In genomic region chr2:110770696-110771425, GRCh38 we compare ENCODE assay signal across 7 cellular contexts. TPM values are rescaled to one million over a fixed set of nuclear protein-coding genes. Genes with fewer than 3 reads are reported as not detected.
DNase-seq lines count a peak whose midpoint lies in the region; ATAC-seq and TF ChIP-seq lines count a peak whose summit lies in the region.

No MANE protein-coding gene starts in this region.

- peaks cover 9% of the 10 kb centered on the region; the same call in 1 of the 2 replicates for H3K79me2 ChIP-seq in PC-3 (ENCODE audit: low read length)

- no TSS peak for BruUV-seq in PC-3 (replicated peaks; lab: Mats Ljungman, UMichigan)

- TF ChIP-seq CTCF in PC-3 (conservative IDR thresholded peaks at IDR 0.05; ENCODE audit: low read depth, low read length) (no peak), gastroesophageal sphincter (IDR thresholded peaks at IDR 0.05) (no peak), thyroid gland (IDR thresholded peaks at IDR 0.05) (no peak), glutamatergic neuron (IDR thresholded peaks at IDR 0.05; ENCODE audit: partially characterized antibody, unreplicated experiment) (no peak)

- CTCF ChIA-PET in PC-3 (lab: Charles Lee), result no interaction called here

- H3F3A ChIP-seq in PC-3 (ENCODE audit: low read length, unreplicated experiment), result no peaks in the 10 kb centered on the region

- peaks cover 10% of the 10 kb centered on the region for H4K20me1 ChIP-seq in PC-3 (ENCODE audit: low read length)

- peaks cover 2% of the 10 kb centered on the region for H3K27me3 Mint-ChIP-seq in glutamatergic neuron (ENCODE audit: unreplicated experiment)

- no peak overlapping the region for H2AFZ ChIP-seq in PC-3 (ENCODE audit: low read length)

- H3K4me1 ChIP-seq in PC-3 (ENCODE audit: insufficient read depth, low read length) (peaks cover 21% of the 10 kb centered on the region), gastroesophageal sphincter (peaks cover 0 to 45% (median 12%) of the 10 kb centered on the region in 3 donors), thyroid gland (peaks cover 27 to 31% of the 10 kb centered on the region in 2 donors)

- no peaks in the 10 kb centered on the region for H3K9me3 Mint-ChIP-seq in glutamatergic neuron (ENCODE audit: unreplicated experiment)

- H3K36me3 Mint-ChIP-seq in glutamatergic neuron (ENCODE audit: unreplicated experiment), result no peaks in the 10 kb centered on the region

- no peaks in the 10 kb centered on the region; the same call in 1 of the 2 replicates for H3K27me3 ChIP-seq in MG63
- no peaks in the 10 kb centered on the region for H3K27me3 ChIP-seq in PC-3 (ENCODE audit: low read length)
- no peaks in the 10 kb centered on the region for H3K27me3 ChIP-seq in gastroesophageal sphincter
- no peaks in the 10 kb centered on the region for H3K27me3 ChIP-seq in thyroid gland

- no peak overlapping the region for H3K4me3 Mint-ChIP-seq in glutamatergic neuron (ENCODE audit: unreplicated experiment)

- WGBS in gastroesophageal sphincter (ENCODE audit: low coverage in 1 of 2), 2 donors, result 0 to 18% methylated on average over 3 to 10 of the region's 15 CpGs
- 40 to 41% methylated on average over 15 of the region's 15 CpGs for WGBS in thyroid gland, 2 donors

- TF ChIP-seq EP300 in gastroesophageal sphincter (IDR thresholded peaks at IDR 0.05), result no peak

- intact Hi-C loops in PC-3 (cut with micrococcal nuclease) (no loop called here), thyroid gland (cut with DNase I) (no loop called here)

- H3K9me2 ChIP-seq in PC-3 (replicated peaks; ENCODE audit: low read length), result no peaks in the 10 kb centered on the region

- DNase-seq in MG63 (peak; percentile 89), PC-3 (peak; percentile 83), thyroid gland (peak; percentile 88), glutamatergic neuron (no peak), AML-193 (lab: John Stamatoyannopoulos, UW) (no peak)
- no peak for DNase-seq in activated CD4-positive, alpha-beta T cell treated with anti-CD3 and anti-CD28 coated beads for 1 hour

- H3K27ac Mint-ChIP-seq in glutamatergic neuron (ENCODE audit: unreplicated experiment), result no peak overlapping the region

- no peaks in the 10 kb centered on the region for H3K4me1 Mint-ChIP-seq in glutamatergic neuron (ENCODE audit: low read depth, unreplicated experiment)

- no peak overlapping the region for H3K9ac ChIP-seq in PC-3 (ENCODE audit: low read length)

- no peak for TF ChIP-seq POLR2A in gastroesophageal sphincter (IDR thresholded peaks at IDR 0.05)
- no peak for TF ChIP-seq POLR2A in thyroid gland (IDR thresholded peaks at IDR 0.05)

- H3K9me3 ChIP-seq in MG63 (peaks cover 1% of the 10 kb centered on the region; the same call in 1 of the 2 replicates), PC-3 (ENCODE audit: low read length) (no peaks in the 10 kb centered on the region), gastroesophageal sphincter (no peaks in the 10 kb centered on the region), thyroid gland (no peaks in the 10 kb centered on the region)

- peak; percentile 95 for ATAC-seq in PC-3
- peak; percentile 36 for ATAC-seq in gastroesophageal sphincter

- H3K36me3 ChIP-seq in MG63 (no peaks in the 10 kb centered on the region), PC-3 (ENCODE audit: low read depth, low read length) (no peaks in the 10 kb centered on the region; the same call in 1 of the 2 replicates), gastroesophageal sphincter (no peaks in the 10 kb centered on the region), thyroid gland (no peaks in the 10 kb centered on the region)

- H3K4me2 ChIP-seq in PC-3 (ENCODE audit: low read length), result peak overlapping the region; percentile 74

- H3K27ac ChIP-seq in PC-3 (ENCODE audit: low read length) (no peak overlapping the region), gastroesophageal sphincter (peak overlapping the region in 3 of 4 donors; percentile 35 to 48 (median 43)), thyroid gland (peak overlapping the region; percentile 1 to 40 (median 23))

- POLR2A ChIA-PET in PC-3 (lab: Charles Lee; ENCODE audit: unreplicated experiment), result no interaction called here

- no peak overlapping the region for H3K4me3 ChIP-seq in MG63
- H3K4me3 ChIP-seq in PC-3 (ENCODE audit: low read length), result peak overlapping the region; percentile 51
- peak overlapping the region in 1 of 2 donors; percentile 15 for H3K4me3 ChIP-seq in gastroesophageal sphincter
- H3K4me3 ChIP-seq in thyroid gland (replicated peaks in 1 of 3), result no peak overlapping the region

RNA-seq across cellular contexts. Expression of gene ACOXL, which starts 38.5 kb away (rescaled TPM):
- total RNA-seq in MG63 (2014; rRNA removed; shearing (Covaris generic); ENCODE audit: low replicate concordance), result not detected in 2 replicates
- total RNA-seq in PC-3 (2014; rRNA removed) (15.5 and 16.3 TPM in 2 replicates), gastroesophageal sphincter (not detected), thyroid gland (10 to 100 TPM in 1 of 4 donors, 1 to 10 TPM in 3; 1.2 to 10.6 (median 2.1) TPM), glutamatergic neuron (ENCODE audit: unreplicated experiment) (1.4 TPM)

Comparison
In these comparisons a context has a peak if more than half of its experiments do, and no peak if none do; other contexts are left out.
1. DNase-seq: peak in MG63 (single experiment), PC-3 (single experiment) and thyroid gland (2 of 2); none in glutamatergic neuron (single experiment), AML-193 (0 of 2) and activated CD4-positive, alpha-beta T cell treated with anti-CD3 and anti-CD28 coated beads for 1 hour (single experiment).